In genomic region chr10:49610735-49611165, GRCh38 we compare ENCODE assay signal across 15 cellular contexts. TPM values are rescaled to one million over a fixed set of nuclear protein-coding genes. Genes with fewer than 3 reads are reported as not detected.
DNase-seq lines count a peak whose midpoint lies in the region; ATAC-seq and TF ChIP-seq lines count a peak whose summit lies in the region.
"Had no signal": no experiment of that assay in that cellular context is flagged by ENCODE, and none has a peak within 500 bp of the region (broad histone marks: within the 10 kb centered on the region; RNA-seq: fewer than 3 reads in every experiment).

No MANE protein-coding gene starts in this region.

- peak overlapping the region; percentile 86 for H2AFZ ChIP-seq in GM23338

- peaks cover 15% of the 10 kb centered on the region; the same call in 2 of the 3 replicates for H3K9me3 Mint-ChIP-seq in GM23338
- H3K9me3 Mint-ChIP-seq in activated T-helper 2 cell treated with anti-CD3 and anti-CD28 coated beads, Interferon-gamma antibody, Interleukin-2, Interleukin-4, amounts not matched to agents 10 μg/mL and 5 μg/mL and 100 μg/mL, durations not matched to agents 14 hours and 24 hours and 36 hours, result no peaks in the 10 kb centered on the region

- H3K4me2 ChIP-seq in GM23338, result peak overlapping the region; percentile 92

- no peak overlapping the region for H3K27ac Mint-ChIP-seq in GM23338
- H3K27ac Mint-ChIP-seq in activated T-helper 2 cell treated with anti-CD3 and anti-CD28 coated beads, Interferon-gamma antibody, Interleukin-2, Interleukin-4, amounts not matched to agents 10 μg/mL and 5 μg/mL and 100 μg/mL, durations not matched to agents 14 hours and 24 hours and 36 hours, result no peak overlapping the region
- H3K27ac Mint-ChIP-seq: CD4-positive, alpha-beta memory T cell had no signal

- peaks cover 8% of the 10 kb centered on the region; the same call in 1 of the 2 replicates for H4K20me1 ChIP-seq in GM23338 (replicated peaks; ENCODE audit: insufficient read depth)

- no peak overlapping the region for H3K27ac ChIP-seq in GM23338 (ENCODE audit: low read depth)
- H3K27ac ChIP-seq in RWPE2 (ENCODE audit: poor library complexity, severe bottlenecking), result no peak overlapping the region
- H3K27ac ChIP-seq: prostate gland, thyroid gland had no signal

- H3K4me3 Mint-ChIP-seq in GM23338, result peak overlapping the region; percentile 68
- H3K4me3 Mint-ChIP-seq in activated T-helper 2 cell treated with anti-CD3 and anti-CD28 coated beads, Interferon-gamma antibody, Interleukin-2, Interleukin-4, amounts not matched to agents 10 μg/mL and 5 μg/mL and 100 μg/mL, durations not matched to agents 14 hours and 24 hours and 36 hours (ENCODE audit: low read depth), result no peak overlapping the region
- H3K4me3 Mint-ChIP-seq: CD4-positive, alpha-beta memory T cell had no signal

- no peaks in the 10 kb centered on the region for H3K36me3 Mint-ChIP-seq in GM23338 (ENCODE audit: low read depth)
- H3K36me3 Mint-ChIP-seq in activated T-helper 2 cell treated with anti-CD3 and anti-CD28 coated beads, Interferon-gamma antibody, Interleukin-2, Interleukin-4, amounts not matched to agents 10 μg/mL and 5 μg/mL and 100 μg/mL, durations not matched to agents 14 hours and 24 hours and 36 hours (ENCODE audit: low read depth), result no peaks in the 10 kb centered on the region
- H3K36me3 Mint-ChIP-seq: CD4-positive, alpha-beta memory T cell had no signal

- intact Hi-C loops in sciatic nerve (cut with DNase I), result no loop called here
- intact Hi-C loops in activated T-helper 2 cell treated with anti-CD3 and anti-CD28 coated beads, Interferon-gamma antibody, Interleukin-2, Interleukin-4, amounts not matched to agents 10 μg/mL and 5 μg/mL and 100 μg/mL, durations not matched to agents 14 hours and 24 hours and 36 hours (cut with micrococcal nuclease), result no loop called here

- no peaks in the 10 kb centered on the region for H3K9me3 ChIP-seq in RWPE2 (ENCODE audit: severe bottlenecking)
- H3K9me3 ChIP-seq: prostate gland, thyroid gland had no signal

- no peaks in the 10 kb centered on the region for H3F3A ChIP-seq in GM23338 (replicated peaks; ENCODE audit: low read depth)

- H3K27me3 ChIP-seq in GM23338 (ENCODE audit: insufficient read depth) (peaks cover 99% of the 10 kb centered on the region), RWPE2 (ENCODE audit: insufficient read depth, poor library complexity, severe bottlenecking) (peaks cover 79% of the 10 kb centered on the region)

- ATAC-seq in GM23338 (no peak; the same call in 2 of the 3 replicates), RWPE2 (ENCODE audit: low read depth) (no peak), sciatic nerve (no peak)

- H3K36me3 ChIP-seq in GM23338 (ENCODE audit: insufficient read depth), result no peaks in the 10 kb centered on the region
- H3K36me3 ChIP-seq in RWPE2 (ENCODE audit: low read depth), result no peaks in the 10 kb centered on the region
- H3K36me3 ChIP-seq: prostate gland, thyroid gland had no signal

- no peaks in the 10 kb centered on the region for H3K9me2 ChIP-seq in GM23338 (ENCODE audit: insufficient read depth)

- no peak for DNase-seq in GM23338 (ENCODE audit: low spot score)
- peak; percentile 35 for DNase-seq in RWPE2 (ENCODE audit: low spot score)
- peak; percentile 38 for DNase-seq in islet precursor cell
- DNase-seq in sciatic nerve (ENCODE audit: low spot score), result peak; percentile 17
- no peak for DNase-seq in activated T-helper 2 cell treated with anti-CD3 and anti-CD28 coated beads, Interferon-gamma antibody, Interleukin-2, Interleukin-4, amounts not matched to agents 10 μg/mL and 5 μg/mL and 100 μg/mL, durations not matched to agents 14 hours and 24 hours and 36 hours (ENCODE audit: low spot score)
- DNase-seq in SK-N-DZ (ENCODE audit: low spot score), result no peak
- DNase-seq in occipital lobe (lab: John Stamatoyannopoulos, UW), result no peak
- DNase-seq: activated naive CD4-positive, alpha-beta T cell treated with Interleukin-2 at 50 U/mL for 16 hours; CD4-positive, alpha-beta memory T cell; effector CD4-positive, alpha-beta T cell; thyroid gland had no signal

- H3K4me3 ChIP-seq in GM23338 (peak overlapping the region; percentile 79), RWPE2 (ENCODE audit: severe bottlenecking) (peak overlapping the region; percentile 9)
- H3K4me3 ChIP-seq: thyroid gland had no signal

- H3K27me3 Mint-ChIP-seq in GM23338 (ENCODE audit: insufficient read depth, low read depth, poor library complexity), result peaks cover 97% of the 10 kb centered on the region
- H3K27me3 Mint-ChIP-seq in activated T-helper 2 cell treated with anti-CD3 and anti-CD28 coated beads, Interferon-gamma antibody, Interleukin-2, Interleukin-4, amounts not matched to agents 10 μg/mL and 5 μg/mL and 100 μg/mL, durations not matched to agents 14 hours and 24 hours and 36 hours (ENCODE audit: low read depth), result peaks cover 71% of the 10 kb centered on the region

- no peaks in the 10 kb centered on the region for H3K79me2 ChIP-seq in GM23338 (replicated peaks; ENCODE audit: insufficient read depth)

- TF ChIP-seq CTCF in GM23338 (conservative IDR thresholded peaks at IDR 0.05; ENCODE audit: low read depth in 2 of 2), result no peak
- no peak for TF ChIP-seq CTCF in RWPE2 (IDR thresholded peaks at IDR 0.05; ENCODE audit: poor library complexity, severe bottlenecking)

- H3K4me1 ChIP-seq in GM23338 (ENCODE audit: insufficient read depth) (peaks cover 23% of the 10 kb centered on the region), RWPE2 (ENCODE audit: insufficient read depth, poor library complexity, severe bottlenecking) (no peaks in the 10 kb centered on the region)
- H3K4me1 ChIP-seq: prostate gland had no signal

- peaks cover 52% of the 10 kb centered on the region for H3K4me1 Mint-ChIP-seq in GM23338
- H3K4me1 Mint-ChIP-seq in activated T-helper 2 cell treated with anti-CD3 and anti-CD28 coated beads, Interferon-gamma antibody, Interleukin-2, Interleukin-4, amounts not matched to agents 10 μg/mL and 5 μg/mL and 100 μg/mL, durations not matched to agents 14 hours and 24 hours and 36 hours (ENCODE audit: low read depth), result peaks cover 9% of the 10 kb centered on the region

TF ChIP-seq in GM23338, 12 proteins besides CTCF, POLR2A, EP300 and RAD21:
- TF ChIP-seq EZH2 (IDR thresholded peaks at IDR 0.05; ENCODE audit: low read depth, unreplicated experiment), result peak; percentile 74
- no peak for TF ChIP-seq JUNB (IDR thresholded peaks at IDR 0.05; ENCODE audit: unreplicated experiment)

RNA-seq across cellular contexts. Expression of gene SLC18A3, which starts 0.6 kb away (rescaled TPM):
- total RNA-seq in GM23338 (2014; rRNA removed; shearing (Covaris generic)), result 0.12 TPM in 1 of 2 replicates, not detected in the other
- 0.09 and 0.16 TPM in 2 replicates for polyA plus RNA-seq in GM23338 (2016; fragmentation: Nextera tagmentation; extraction: Ambion mirVana)
- not detected for total RNA-seq in sciatic nerve
- total RNA-seq in activated T-helper 2 cell treated with anti-CD3 and anti-CD28 coated beads, Interferon-gamma antibody, Interleukin-2, Interleukin-4, amounts not matched to agents 10 μg/mL and 5 μg/mL and 100 μg/mL, durations not matched to agents 14 hours and 24 hours and 36 hours, result 0.18 and 0.32 TPM in 2 replicates
- 12.1 and 12.9 TPM in 2 replicates for polyA plus RNA-seq in SK-N-DZ (2014; cell fraction: cytosol; rRNA removed)
- polyA plus RNA-seq in SK-N-DZ (2014; cell fraction: nucleus; rRNA removed), result 6.0 and 6.4 TPM in 2 replicates
- total RNA-seq in occipital lobe, result not detected
- total RNA-seq: CD4-positive, alpha-beta memory T cell; G401; lung microvascular endothelial cell; prostate gland; SK-MEL-5; thyroid gland had no signal
- polyA plus RNA-seq: CD4-positive, alpha-beta memory T cell had no signal

RNA-seq across cellular contexts. Expression of gene CHAT, which starts 3.1 kb away (rescaled TPM):
- not detected in 2 replicates for total RNA-seq in GM23338 (2014; rRNA removed; shearing (Covaris generic))
- polyA plus RNA-seq in GM23338 (2016; fragmentation: Nextera tagmentation; extraction: Ambion mirVana), result not detected in 2 replicates
- total RNA-seq in sciatic nerve (not detected), occipital lobe (0.62 TPM)
- total RNA-seq in activated T-helper 2 cell treated with anti-CD3 and anti-CD28 coated beads, Interferon-gamma antibody, Interleukin-2, Interleukin-4, amounts not matched to agents 10 μg/mL and 5 μg/mL and 100 μg/mL, durations not matched to agents 14 hours and 24 hours and 36 hours, result 2.2 and 2.5 TPM in 2 replicates
- polyA plus RNA-seq in SK-N-DZ (2014; cell fraction: cytosol; rRNA removed), result 1.2 and 2.8 TPM in 2 replicates
- polyA plus RNA-seq in SK-N-DZ (2014; cell fraction: nucleus; rRNA removed), result 1.3 and 3.5 TPM in 2 replicates
- total RNA-seq: CD4-positive, alpha-beta memory T cell; G401; lung microvascular endothelial cell; SK-MEL-5; thyroid gland had no signal
- polyA plus RNA-seq: CD4-positive, alpha-beta memory T cell had no signal

Comparison
In these comparisons a context has a peak if more than half of its experiments do, and no peak if none do; other contexts are left out.
1. DNase-seq: peak in RWPE2 (single experiment), islet precursor cell (single experiment) and sciatic nerve (single experiment); none in GM23338 (single experiment), activated T-helper 2 cell treated with anti-CD3 and anti-CD28 coated beads, Interferon-gamma antibody, Interleukin-2, Interleukin-4, amounts not matched to agents 10 μg/mL and 5 μg/mL and 100 μg/mL, durations not matched to agents 14 hours and 24 hours and 36 hours (single experiment), SK-N-DZ (single experiment) and occipital lobe (single experiment).